1 cellular context compared by ENCODE assay signal in the genomic region with DNA sequence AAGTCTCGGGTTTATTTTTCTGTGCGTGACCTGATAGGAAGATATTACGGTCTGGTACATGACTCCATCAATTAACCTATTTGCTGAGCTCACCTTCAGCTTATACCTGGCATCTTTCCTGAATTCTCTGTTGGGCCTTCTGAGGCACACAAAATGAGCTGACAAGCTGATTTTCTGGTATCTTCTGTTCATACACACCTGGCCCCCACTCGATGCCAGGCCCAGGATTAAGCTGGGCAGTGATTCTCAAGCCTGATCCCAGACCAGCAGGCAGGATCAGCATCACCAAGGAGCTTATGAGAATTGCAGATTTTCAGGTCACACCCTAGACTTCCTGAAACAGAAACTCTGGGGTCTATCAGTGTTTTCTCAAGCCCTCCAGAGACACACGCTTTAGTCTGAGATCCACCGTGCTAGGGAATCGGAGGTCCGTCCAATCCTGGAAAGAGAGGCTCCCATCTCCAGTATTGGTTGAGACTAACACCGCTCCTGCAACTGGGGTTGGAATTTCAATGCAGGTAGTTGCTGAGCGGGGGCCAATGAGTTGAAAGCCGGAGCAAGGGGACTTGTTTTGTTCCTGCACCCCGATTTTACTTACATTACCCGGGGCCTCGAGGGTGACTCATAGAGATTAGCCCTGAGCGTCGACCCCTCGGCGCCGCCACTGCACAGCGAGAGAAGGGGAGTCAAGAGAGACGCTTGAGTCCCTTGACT.
TF ChIP-seq lines count a peak whose summit lies in the region.

No MANE protein-coding gene starts in this region.

TF ChIP-seq in K562, 482 proteins besides CTCF, POLR2A, EP300 and RAD21 (continued from another document and continues in another):
- TF ChIP-seq, protein P1, sequence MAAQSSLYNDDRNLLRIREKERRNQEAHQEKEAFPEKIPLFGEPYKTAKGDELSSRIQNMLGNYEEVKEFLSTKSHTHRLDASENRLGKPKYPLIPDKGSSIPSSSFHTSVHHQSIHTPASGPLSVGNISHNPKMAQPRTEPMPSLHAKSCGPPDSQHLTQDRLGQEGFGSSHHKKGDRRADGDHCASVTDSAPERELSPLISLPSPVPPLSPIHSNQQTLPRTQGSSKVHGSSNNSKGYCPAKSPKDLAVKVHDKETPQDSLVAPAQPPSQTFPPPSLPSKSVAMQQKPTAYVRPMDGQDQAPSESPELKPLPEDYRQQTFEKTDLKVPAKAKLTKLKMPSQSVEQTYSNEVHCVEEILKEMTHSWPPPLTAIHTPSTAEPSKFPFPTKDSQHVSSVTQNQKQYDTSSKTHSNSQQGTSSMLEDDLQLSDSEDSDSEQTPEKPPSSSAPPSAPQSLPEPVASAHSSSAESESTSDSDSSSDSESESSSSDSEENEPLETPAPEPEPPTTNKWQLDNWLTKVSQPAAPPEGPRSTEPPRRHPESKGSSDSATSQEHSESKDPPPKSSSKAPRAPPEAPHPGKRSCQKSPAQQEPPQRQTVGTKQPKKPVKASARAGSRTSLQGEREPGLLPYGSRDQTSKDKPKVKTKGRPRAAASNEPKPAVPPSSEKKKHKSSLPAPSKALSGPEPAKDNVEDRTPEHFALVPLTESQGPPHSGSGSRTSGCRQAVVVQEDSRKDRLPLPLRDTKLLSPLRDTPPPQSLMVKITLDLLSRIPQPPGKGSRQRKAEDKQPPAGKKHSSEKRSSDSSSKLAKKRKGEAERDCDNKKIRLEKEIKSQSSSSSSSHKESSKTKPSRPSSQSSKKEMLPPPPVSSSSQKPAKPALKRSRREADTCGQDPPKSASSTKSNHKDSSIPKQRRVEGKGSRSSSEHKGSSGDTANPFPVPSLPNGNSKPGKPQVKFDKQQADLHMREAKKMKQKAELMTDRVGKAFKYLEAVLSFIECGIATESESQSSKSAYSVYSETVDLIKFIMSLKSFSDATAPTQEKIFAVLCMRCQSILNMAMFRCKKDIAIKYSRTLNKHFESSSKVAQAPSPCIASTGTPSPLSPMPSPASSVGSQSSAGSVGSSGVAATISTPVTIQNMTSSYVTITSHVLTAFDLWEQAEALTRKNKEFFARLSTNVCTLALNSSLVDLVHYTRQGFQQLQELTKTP (IDR thresholded peaks at IDR 0.05; ENCODE audit: low read depth in 1 of 2, partially characterized antibody in 2 of 2), result peak in 1 of 2 experiments; percentile 24
- no peak for TF ChIP-seq RBM14 (IDR thresholded peaks at IDR 0.05; ENCODE audit: borderline replicate concordance, insufficient read depth, low read depth, low read length)
- TF ChIP-seq, protein P2, sequence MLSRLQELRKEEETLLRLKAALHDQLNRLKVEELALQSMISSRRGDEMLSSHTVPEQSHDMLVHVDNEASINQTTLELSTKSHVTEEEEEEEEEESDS (CRISPR knock-in tag; IDR thresholded peaks at IDR 0.05), result no peak
- TF ChIP-seq PHB2 (IDR thresholded peaks at IDR 0.05; ENCODE audit: low read depth), result no peak
- no peak; the same call in 1 of the 2 replicates for TF ChIP-seq SMARCC2 (IDR thresholded peaks at IDR 0.05; ENCODE audit: low read depth)
- no peak for TF ChIP-seq ZNF354B (CRISPR knock-in tag; IDR thresholded peaks at IDR 0.05)
- no peak for TF ChIP-seq ZNF23 (CRISPR knock-in tag; IDR thresholded peaks at IDR 0.05)
- peak in 1 of 2 experiments; percentile 30; a peak in 1 of 4 replicates for TF ChIP-seq FOXA3 (CRISPR knock-in tag; conservative IDR thresholded peaks at IDR 0.05 in 1 of 2, IDR thresholded peaks at IDR 0.05 in 1 of 2)
- peak; percentile 38; the same call in 1 of the 2 replicates for TF ChIP-seq NR2C2 (CRISPR knock-in tag; IDR thresholded peaks at IDR 0.05)
- no peak for TF ChIP-seq NR2C2 (tag; IDR thresholded peaks at IDR 0.05)
- TF ChIP-seq RBM25 (IDR thresholded peaks at IDR 0.05; ENCODE audit: low read depth, low read length, severe bottlenecking), result no peak
- TF ChIP-seq, protein P3, sequence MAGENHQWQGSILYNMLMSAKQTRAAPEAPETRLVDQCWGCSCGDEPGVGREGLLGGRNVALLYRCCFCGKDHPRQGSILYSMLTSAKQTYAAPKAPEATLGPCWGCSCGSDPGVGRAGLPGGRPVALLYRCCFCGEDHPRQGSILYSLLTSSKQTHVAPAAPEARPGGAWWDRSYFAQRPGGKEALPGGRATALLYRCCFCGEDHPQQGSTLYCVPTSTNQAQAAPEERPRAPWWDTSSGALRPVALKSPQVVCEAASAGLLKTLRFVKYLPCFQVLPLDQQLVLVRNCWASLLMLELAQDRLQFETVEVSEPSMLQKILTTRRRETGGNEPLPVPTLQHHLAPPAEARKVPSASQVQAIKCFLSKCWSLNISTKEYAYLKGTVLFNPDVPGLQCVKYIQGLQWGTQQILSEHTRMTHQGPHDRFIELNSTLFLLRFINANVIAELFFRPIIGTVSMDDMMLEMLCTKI (IDR thresholded peaks at IDR 0.05; ENCODE audit: partially characterized antibody), result no peak
- no peak for TF ChIP-seq PHF21A (IDR thresholded peaks at IDR 0.05; ENCODE audit: borderline replicate concordance, low read depth)
- TF ChIP-seq POLR2B (IDR thresholded peaks at IDR 0.05; ENCODE audit: low read depth, partially characterized antibody), result no peak
- TF ChIP-seq BRD4 (IDR thresholded peaks at IDR 0.05), result no peak
- no peak for TF ChIP-seq ZNF3 (CRISPR knock-in tag; IDR thresholded peaks at IDR 0.05)
- TF ChIP-seq, protein P4, sequence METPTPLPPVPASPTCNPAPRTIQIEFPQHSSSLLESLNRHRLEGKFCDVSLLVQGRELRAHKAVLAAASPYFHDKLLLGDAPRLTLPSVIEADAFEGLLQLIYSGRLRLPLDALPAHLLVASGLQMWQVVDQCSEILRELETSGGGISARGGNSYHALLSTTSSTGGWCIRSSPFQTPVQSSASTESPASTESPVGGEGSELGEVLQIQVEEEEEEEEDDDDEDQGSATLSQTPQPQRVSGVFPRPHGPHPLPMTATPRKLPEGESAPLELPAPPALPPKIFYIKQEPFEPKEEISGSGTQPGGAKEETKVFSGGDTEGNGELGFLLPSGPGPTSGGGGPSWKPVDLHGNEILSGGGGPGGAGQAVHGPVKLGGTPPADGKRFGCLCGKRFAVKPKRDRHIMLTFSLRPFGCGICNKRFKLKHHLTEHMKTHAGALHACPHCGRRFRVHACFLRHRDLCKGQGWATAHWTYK (CRISPR knock-in tag; IDR thresholded peaks at IDR 0.05), result peak; percentile 62
- TF ChIP-seq ZNF263 (CRISPR knock-in tag; IDR thresholded peaks at IDR 0.05; ENCODE audit: borderline replicate concordance), result 0 out of 2 replicates have a peak, but pooled peaks have one; percentile 4
- TF ChIP-seq BDP1 (IDR thresholded peaks at IDR 0.05; ENCODE audit: insufficient read depth, insufficient read length), result no peak
- TF ChIP-seq, protein P5, sequence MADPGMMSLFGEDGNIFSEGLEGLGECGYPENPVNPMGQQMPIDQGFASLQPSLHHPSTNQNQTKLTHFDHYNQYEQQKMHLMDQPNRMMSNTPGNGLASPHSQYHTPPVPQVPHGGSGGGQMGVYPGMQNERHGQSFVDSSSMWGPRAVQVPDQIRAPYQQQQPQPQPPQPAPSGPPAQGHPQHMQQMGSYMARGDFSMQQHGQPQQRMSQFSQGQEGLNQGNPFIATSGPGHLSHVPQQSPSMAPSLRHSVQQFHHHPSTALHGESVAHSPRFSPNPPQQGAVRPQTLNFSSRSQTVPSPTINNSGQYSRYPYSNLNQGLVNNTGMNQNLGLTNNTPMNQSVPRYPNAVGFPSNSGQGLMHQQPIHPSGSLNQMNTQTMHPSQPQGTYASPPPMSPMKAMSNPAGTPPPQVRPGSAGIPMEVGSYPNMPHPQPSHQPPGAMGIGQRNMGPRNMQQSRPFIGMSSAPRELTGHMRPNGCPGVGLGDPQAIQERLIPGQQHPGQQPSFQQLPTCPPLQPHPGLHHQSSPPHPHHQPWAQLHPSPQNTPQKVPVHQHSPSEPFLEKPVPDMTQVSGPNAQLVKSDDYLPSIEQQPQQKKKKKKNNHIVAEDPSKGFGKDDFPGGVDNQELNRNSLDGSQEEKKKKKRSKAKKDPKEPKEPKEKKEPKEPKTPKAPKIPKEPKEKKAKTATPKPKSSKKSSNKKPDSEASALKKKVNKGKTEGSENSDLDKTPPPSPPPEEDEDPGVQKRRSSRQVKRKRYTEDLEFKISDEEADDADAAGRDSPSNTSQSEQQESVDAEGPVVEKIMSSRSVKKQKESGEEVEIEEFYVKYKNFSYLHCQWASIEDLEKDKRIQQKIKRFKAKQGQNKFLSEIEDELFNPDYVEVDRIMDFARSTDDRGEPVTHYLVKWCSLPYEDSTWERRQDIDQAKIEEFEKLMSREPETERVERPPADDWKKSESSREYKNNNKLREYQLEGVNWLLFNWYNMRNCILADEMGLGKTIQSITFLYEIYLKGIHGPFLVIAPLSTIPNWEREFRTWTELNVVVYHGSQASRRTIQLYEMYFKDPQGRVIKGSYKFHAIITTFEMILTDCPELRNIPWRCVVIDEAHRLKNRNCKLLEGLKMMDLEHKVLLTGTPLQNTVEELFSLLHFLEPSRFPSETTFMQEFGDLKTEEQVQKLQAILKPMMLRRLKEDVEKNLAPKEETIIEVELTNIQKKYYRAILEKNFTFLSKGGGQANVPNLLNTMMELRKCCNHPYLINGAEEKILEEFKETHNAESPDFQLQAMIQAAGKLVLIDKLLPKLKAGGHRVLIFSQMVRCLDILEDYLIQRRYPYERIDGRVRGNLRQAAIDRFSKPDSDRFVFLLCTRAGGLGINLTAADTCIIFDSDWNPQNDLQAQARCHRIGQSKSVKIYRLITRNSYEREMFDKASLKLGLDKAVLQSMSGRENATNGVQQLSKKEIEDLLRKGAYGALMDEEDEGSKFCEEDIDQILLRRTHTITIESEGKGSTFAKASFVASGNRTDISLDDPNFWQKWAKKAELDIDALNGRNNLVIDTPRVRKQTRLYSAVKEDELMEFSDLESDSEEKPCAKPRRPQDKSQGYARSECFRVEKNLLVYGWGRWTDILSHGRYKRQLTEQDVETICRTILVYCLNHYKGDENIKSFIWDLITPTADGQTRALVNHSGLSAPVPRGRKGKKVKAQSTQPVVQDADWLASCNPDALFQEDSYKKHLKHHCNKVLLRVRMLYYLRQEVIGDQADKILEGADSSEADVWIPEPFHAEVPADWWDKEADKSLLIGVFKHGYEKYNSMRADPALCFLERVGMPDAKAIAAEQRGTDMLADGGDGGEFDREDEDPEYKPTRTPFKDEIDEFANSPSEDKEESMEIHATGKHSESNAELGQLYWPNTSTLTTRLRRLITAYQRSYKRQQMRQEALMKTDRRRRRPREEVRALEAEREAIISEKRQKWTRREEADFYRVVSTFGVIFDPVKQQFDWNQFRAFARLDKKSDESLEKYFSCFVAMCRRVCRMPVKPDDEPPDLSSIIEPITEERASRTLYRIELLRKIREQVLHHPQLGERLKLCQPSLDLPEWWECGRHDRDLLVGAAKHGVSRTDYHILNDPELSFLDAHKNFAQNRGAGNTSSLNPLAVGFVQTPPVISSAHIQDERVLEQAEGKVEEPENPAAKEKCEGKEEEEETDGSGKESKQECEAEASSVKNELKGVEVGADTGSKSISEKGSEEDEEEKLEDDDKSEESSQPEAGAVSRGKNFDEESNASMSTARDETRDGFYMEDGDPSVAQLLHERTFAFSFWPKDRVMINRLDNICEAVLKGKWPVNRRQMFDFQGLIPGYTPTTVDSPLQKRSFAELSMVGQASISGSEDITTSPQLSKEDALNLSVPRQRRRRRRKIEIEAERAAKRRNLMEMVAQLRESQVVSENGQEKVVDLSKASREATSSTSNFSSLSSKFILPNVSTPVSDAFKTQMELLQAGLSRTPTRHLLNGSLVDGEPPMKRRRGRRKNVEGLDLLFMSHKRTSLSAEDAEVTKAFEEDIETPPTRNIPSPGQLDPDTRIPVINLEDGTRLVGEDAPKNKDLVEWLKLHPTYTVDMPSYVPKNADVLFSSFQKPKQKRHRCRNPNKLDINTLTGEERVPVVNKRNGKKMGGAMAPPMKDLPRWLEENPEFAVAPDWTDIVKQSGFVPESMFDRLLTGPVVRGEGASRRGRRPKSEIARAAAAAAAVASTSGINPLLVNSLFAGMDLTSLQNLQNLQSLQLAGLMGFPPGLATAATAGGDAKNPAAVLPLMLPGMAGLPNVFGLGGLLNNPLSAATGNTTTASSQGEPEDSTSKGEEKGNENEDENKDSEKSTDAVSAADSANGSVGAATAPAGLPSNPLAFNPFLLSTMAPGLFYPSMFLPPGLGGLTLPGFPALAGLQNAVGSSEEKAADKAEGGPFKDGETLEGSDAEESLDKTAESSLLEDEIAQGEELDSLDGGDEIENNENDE (IDR thresholded peaks at IDR 0.05; ENCODE audit: low read depth, low read length), result no peak
- TF ChIP-seq, protein P6, sequence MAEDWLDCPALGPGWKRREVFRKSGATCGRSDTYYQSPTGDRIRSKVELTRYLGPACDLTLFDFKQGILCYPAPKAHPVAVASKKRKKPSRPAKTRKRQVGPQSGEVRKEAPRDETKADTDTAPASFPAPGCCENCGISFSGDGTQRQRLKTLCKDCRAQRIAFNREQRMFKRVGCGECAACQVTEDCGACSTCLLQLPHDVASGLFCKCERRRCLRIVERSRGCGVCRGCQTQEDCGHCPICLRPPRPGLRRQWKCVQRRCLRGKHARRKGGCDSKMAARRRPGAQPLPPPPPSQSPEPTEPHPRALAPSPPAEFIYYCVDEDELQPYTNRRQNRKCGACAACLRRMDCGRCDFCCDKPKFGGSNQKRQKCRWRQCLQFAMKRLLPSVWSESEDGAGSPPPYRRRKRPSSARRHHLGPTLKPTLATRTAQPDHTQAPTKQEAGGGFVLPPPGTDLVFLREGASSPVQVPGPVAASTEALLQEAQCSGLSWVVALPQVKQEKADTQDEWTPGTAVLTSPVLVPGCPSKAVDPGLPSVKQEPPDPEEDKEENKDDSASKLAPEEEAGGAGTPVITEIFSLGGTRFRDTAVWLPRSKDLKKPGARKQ (CRISPR knock-in tag; IDR thresholded peaks at IDR 0.05), result no peak
- TF ChIP-seq ETV6 (IDR thresholded peaks at IDR 0.05; ENCODE audit: borderline replicate concordance in 1 of 2, low read depth in 2 of 2, low read length in 1 of 2), result no peak
- TF ChIP-seq ETV6 (CRISPR knock-in tag; IDR thresholded peaks at IDR 0.05; ENCODE audit: borderline replicate concordance), result no peak
- no peak for TF ChIP-seq DMBX1 (CRISPR knock-in tag; IDR thresholded peaks at IDR 0.05; ENCODE audit: borderline replicate concordance)
- TF ChIP-seq ZC3H4 (CRISPR knock-in tag; IDR thresholded peaks at IDR 0.05; ENCODE audit: borderline replicate concordance), result peak; percentile 77; the same call in 1 of the 2 replicates
- no peak for TF ChIP-seq BRCA1 (IDR thresholded peaks at IDR 0.05)
- TF ChIP-seq BRCA1 (CRISPR knock-in tag; IDR thresholded peaks at IDR 0.05), result no peak
- no peak for TF ChIP-seq SIN3B (IDR thresholded peaks at IDR 0.05; ENCODE audit: low read depth)
- TF ChIP-seq NCOA1 (IDR thresholded peaks at IDR 0.05; ENCODE audit: low read depth), result no peak
- TF ChIP-seq ZNF778 (CRISPR knock-in tag; IDR thresholded peaks at IDR 0.05), result no peak
- no peak for TF ChIP-seq SP1 (CRISPR knock-in tag; IDR thresholded peaks at IDR 0.05)
- TF ChIP-seq ZNF436 (CRISPR knock-in tag; IDR thresholded peaks at IDR 0.05), result 0 out of 2 replicates have a peak, but pooled peaks have one; percentile 25
- TF ChIP-seq, protein P7, sequence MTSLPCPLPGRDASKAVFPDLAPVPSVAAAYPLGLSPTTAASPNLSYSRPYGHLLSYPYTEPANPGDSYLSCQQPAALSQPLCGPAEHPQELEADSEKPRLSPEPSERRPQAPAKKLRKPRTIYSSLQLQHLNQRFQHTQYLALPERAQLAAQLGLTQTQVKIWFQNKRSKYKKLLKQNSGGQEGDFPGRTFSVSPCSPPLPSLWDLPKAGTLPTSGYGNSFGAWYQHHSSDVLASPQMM (CRISPR knock-in tag; IDR thresholded peaks at IDR 0.05), result no peak
- no peak for TF ChIP-seq ETS2 (tag; IDR thresholded peaks at IDR 0.05; ENCODE audit: borderline replicate concordance, poor library complexity, severe bottlenecking)
